1 cellular context compared by ENCODE assay signal in genomic region chr9:92745881-92746280, GRCh38.
TF ChIP-seq lines count a peak whose summit lies in the region.

No MANE protein-coding gene starts in this region.

TF ChIP-seq in IMR-90, 13 proteins besides CTCF, POLR2A, EP300 and RAD21 (continued from another document):
- TF ChIP-seq FOS (IDR thresholded peaks at IDR 0.05; ENCODE audit: low read depth, low read length) = no peak
- TF ChIP-seq MAZ (IDR thresholded peaks at IDR 0.05; ENCODE audit: borderline replicate concordance, low read depth, low read length) = no peak
- no peak for TF ChIP-seq CHD1 (IDR thresholded peaks at IDR 0.05; ENCODE audit: low read depth, low read length)
- no peak for TF ChIP-seq SMC3 (IDR thresholded peaks at IDR 0.05; ENCODE audit: low read depth, low read length)
